25 cellular contexts compared by ENCODE assay signal in genomic region chr3:65776494-65776893, GRCh38.
DNase-seq lines count a peak whose midpoint lies in the region; FAIRE-seq and TF ChIP-seq lines count a peak whose summit lies in the region.
"Had no signal": no experiment of that assay in that cellular context is flagged by ENCODE, and none has a peak within 500 bp of the region (broad histone marks: within the 10 kb centered on the region; RNA-seq: fewer than 3 reads in every experiment).

No MANE protein-coding gene starts in this region.

- BruUV-seq in Caco-2 (replicated peaks; lab: Mats Ljungman, UMichigan): no TSS peak

- no peaks in the 10 kb centered on the region for H3K27me3 ChIP-seq in Caco-2 (replicated peaks; ENCODE audit: control insufficient read depth, insufficient read depth, low read length)
- H3K27me3 ChIP-seq: BLaER1 treated with 17β-estradiol and CSF1 and Interleukin-3, amounts not matched to agents 10 nM and 100 nM; tibial nerve had no signal

- CTCF ChIA-PET in Caco-2 (lab: Charles Lee): no interaction called here
- CTCF ChIA-PET in activated CD4-positive, alpha-beta T cell treated with anti-CD3 and anti-CD28 coated beads, Interleukin-2, amount 10 ng/mL, durations not matched to agents 7 days and 5 days (lab: Charles Lee): interaction anchor here (0.6 kb wide), 1 partner anchor 415 kb away, joined by 4 read pairs; no protein-coding TSS in a partner anchor

- H3K4me3 Mint-ChIP-seq in Caco-2 (ENCODE audit: unreplicated experiment): no peak overlapping the region
- H3K4me3 Mint-ChIP-seq in nephron: no peak overlapping the region
- H3K4me3 Mint-ChIP-seq in activated CD4-positive, alpha-beta T cell treated with anti-CD3 and anti-CD28 coated beads, Interleukin-2, amount 10 ng/mL, durations not matched to agents 7 days and 5 days: no peak overlapping the region
- H3K4me3 Mint-ChIP-seq: activated naive CD8-positive, alpha-beta T cell treated with anti-CD3 and anti-CD28 coated beads for 36 hours had no signal

- H3K4me1 Mint-ChIP-seq in Caco-2 (ENCODE audit: low read depth, unreplicated experiment) (peaks cover 7% of the 10 kb centered on the region), nephron (peaks cover 51% of the 10 kb centered on the region)
- H3K4me1 Mint-ChIP-seq in activated CD4-positive, alpha-beta T cell treated with anti-CD3 and anti-CD28 coated beads, Interleukin-2, amount 10 ng/mL, durations not matched to agents 7 days and 5 days: no peaks in the 10 kb centered on the region
- H3K4me1 Mint-ChIP-seq: activated naive CD8-positive, alpha-beta T cell treated with anti-CD3 and anti-CD28 coated beads for 36 hours had no signal

- FAIRE-seq in HTR-8/SVneo (lab: Jason Lieb, UNC): no peak
- FAIRE-seq: endothelial cell of umbilical vein, K562 had no signal

- no peaks in the 10 kb centered on the region; the same call in 1 of the 2 replicates for H3K4me1 ChIP-seq in Caco-2
- H3K4me1 ChIP-seq: HAP-1, tibial nerve had no signal

- no peaks in the 10 kb centered on the region for H3K36me3 Mint-ChIP-seq in Caco-2 (ENCODE audit: insufficient read depth, unreplicated experiment)
- no peaks in the 10 kb centered on the region for H3K36me3 Mint-ChIP-seq in nephron (ENCODE audit: low read depth)
- no peaks in the 10 kb centered on the region for H3K36me3 Mint-ChIP-seq in activated CD4-positive, alpha-beta T cell treated with anti-CD3 and anti-CD28 coated beads, Interleukin-2, amount 10 ng/mL, durations not matched to agents 7 days and 5 days (ENCODE audit: low read depth)
- H3K36me3 Mint-ChIP-seq: activated naive CD8-positive, alpha-beta T cell treated with anti-CD3 and anti-CD28 coated beads for 36 hours had no signal

- H3K36me3 ChIP-seq in Caco-2 (ENCODE audit: control insufficient read depth, insufficient read depth, low read length): no peaks in the 10 kb centered on the region
- H3K36me3 ChIP-seq: BLaER1 treated with 17β-estradiol and CSF1 and Interleukin-3, amounts not matched to agents 10 nM and 100 nM; HAP-1; tibial nerve had no signal

- POLR2A ChIA-PET in Caco-2 (lab: Charles Lee): no interaction called here
- POLR2A ChIA-PET in activated CD4-positive, alpha-beta T cell treated with anti-CD3 and anti-CD28 coated beads, Interleukin-2, amount 10 ng/mL, durations not matched to agents 7 days and 5 days (lab: Charles Lee): no interaction called here

- DNase-seq in Caco-2 (no peak), RPMI7951 (ENCODE audit: low read depth) (peak; percentile 70), fibroblast of gingiva (ENCODE audit: low read depth) (peak; percentile 90), H4 (ENCODE audit: low spot score) (no peak), 8988T (no peak), HTR-8/SVneo (ENCODE audit: insufficient read length, low spot score) (no peak)
- DNase-seq in activated CD4-positive, alpha-beta T cell treated with anti-CD3 and anti-CD28 coated beads, Interleukin-2, amount 10 ng/mL, durations not matched to agents 7 days and 5 days: no peak
- DNase-seq: activated CD4-positive, CD25-positive, alpha-beta regulatory T cell treated with anti-CD3 and anti-CD28 coated beads, Interleukin-2, amount 50 U/mL, for 72 hours; activated naive CD8-positive, alpha-beta T cell treated with anti-CD3 and anti-CD28 coated beads for 36 hours; glutamatergic neuron; left ventricle myocardium superior; MV-4-11; NCI-H1930; NCI-H446 treated with DMSO at 0.1 percent for 48 hours; nucleus accumbens; right cardiac atrium; stimulated activated naive CD4-positive, alpha-beta T cell; T-helper 9 cell had no signal

- TF ChIP-seq CTCF in Caco-2 (IDR thresholded peaks at IDR 0.05; ENCODE audit: insufficient read depth in 1 of 2, low read depth in 1 of 2, low read length in 1 of 2, severe bottlenecking in 1 of 2, unreplicated experiment in 1 of 2): no peak
- no peak for TF ChIP-seq CTCF in nephron (IDR thresholded peaks at IDR 0.05; ENCODE audit: unreplicated experiment in 3 of 3)

- no peaks in the 10 kb centered on the region for H3K9me3 Mint-ChIP-seq in Caco-2 (ENCODE audit: unreplicated experiment)
- no peaks in the 10 kb centered on the region for H3K9me3 Mint-ChIP-seq in nephron
- no peaks in the 10 kb centered on the region for H3K9me3 Mint-ChIP-seq in activated CD4-positive, alpha-beta T cell treated with anti-CD3 and anti-CD28 coated beads, Interleukin-2, amount 10 ng/mL, durations not matched to agents 7 days and 5 days
- H3K9me3 Mint-ChIP-seq: activated naive CD8-positive, alpha-beta T cell treated with anti-CD3 and anti-CD28 coated beads for 36 hours had no signal

- intact Hi-C loops in Caco-2 (cut with micrococcal nuclease; ENCODE audit: unreplicated experiment): no loop called here

- no peak overlapping the region for H3K4me3 ChIP-seq in Caco-2 (ENCODE audit: low read depth, low read length)
- H3K4me3 ChIP-seq: BLaER1 treated with 17β-estradiol and CSF1 and Interleukin-3, amounts not matched to agents 10 nM and 100 nM; coronary artery; HAP-1; K562; tibial nerve had no signal

- H3K27ac Mint-ChIP-seq in Caco-2 (ENCODE audit: unreplicated experiment) (peak overlapping the region; percentile 51), nephron (peak overlapping the region; percentile 29 to 74 (median 45))
- no peak overlapping the region for H3K27ac Mint-ChIP-seq in activated CD4-positive, alpha-beta T cell treated with anti-CD3 and anti-CD28 coated beads, Interleukin-2, amount 10 ng/mL, durations not matched to agents 7 days and 5 days
- H3K27ac Mint-ChIP-seq: activated naive CD8-positive, alpha-beta T cell treated with anti-CD3 and anti-CD28 coated beads for 36 hours had no signal

- H3K9me3 ChIP-seq in Caco-2: no peaks in the 10 kb centered on the region
- H3K9me3 ChIP-seq: BLaER1 treated with 17β-estradiol and CSF1 and Interleukin-3, amounts not matched to agents 10 nM and 100 nM; HAP-1; tibial nerve had no signal

- H3K27me3 Mint-ChIP-seq in Caco-2 (ENCODE audit: insufficient read depth, unreplicated experiment): no peaks in the 10 kb centered on the region
- no peaks in the 10 kb centered on the region for H3K27me3 Mint-ChIP-seq in nephron (ENCODE audit: low read depth)
- no peaks in the 10 kb centered on the region for H3K27me3 Mint-ChIP-seq in activated CD4-positive, alpha-beta T cell treated with anti-CD3 and anti-CD28 coated beads, Interleukin-2, amount 10 ng/mL, durations not matched to agents 7 days and 5 days
- H3K27me3 Mint-ChIP-seq: activated naive CD8-positive, alpha-beta T cell treated with anti-CD3 and anti-CD28 coated beads for 36 hours had no signal

Comparison
In these comparisons a context has a peak if more than half of its experiments do, and no peak if none do; other contexts are left out.
1. DNase-seq: peak in RPMI7951 (single experiment) and fibroblast of gingiva (single experiment); none in Caco-2 (0 of 2), activated CD4-positive, alpha-beta T cell treated with anti-CD3 and anti-CD28 coated beads, Interleukin-2, amount 10 ng/mL, durations not matched to agents 7 days and 5 days (single experiment), H4 (single experiment), 8988T (single experiment) and HTR-8/SVneo (single experiment).